In genomic region chr5:10376530-10376929, GRCh38 we compare ENCODE assay signal across 16 cellular contexts. TPM values are rescaled to one million over a fixed set of nuclear protein-coding genes. Genes with fewer than 3 reads are reported as not detected.
DNase-seq lines count a peak whose midpoint lies in the region; ATAC-seq and TF ChIP-seq lines count a peak whose summit lies in the region.
"Had no signal": no experiment of that assay in that cellular context is flagged by ENCODE, and none has a peak within 500 bp of the region (broad histone marks: within the 10 kb centered on the region; RNA-seq: fewer than 3 reads in every experiment).

No MANE protein-coding gene starts in this region.

- TF ChIP-seq POLR2A in ovary (IDR thresholded peaks at IDR 0.05), result no peak

- no peaks in the 10 kb centered on the region for H3K9me3 Mint-ChIP-seq in activated naive CD8-positive, alpha-beta T cell treated with anti-CD3 and anti-CD28 coated beads, Interleukin-2, amount 10 ng/mL, durations not matched to agents 7 days and 5 days
- no peaks in the 10 kb centered on the region for H3K9me3 Mint-ChIP-seq in activated naive CD8-positive, alpha-beta T cell treated with anti-CD3 and anti-CD28 coated beads, Interleukin-2, amount 50 U/mL, for 24 hours
- H3K9me3 Mint-ChIP-seq: activated naive CD4-positive, alpha-beta T cell treated with anti-CD3 and anti-CD28 coated beads for 36 hours had no signal

- peaks cover 39% of the 10 kb centered on the region for H3K4me1 Mint-ChIP-seq in activated naive CD8-positive, alpha-beta T cell treated with anti-CD3 and anti-CD28 coated beads, Interleukin-2, amount 10 ng/mL, durations not matched to agents 7 days and 5 days
- H3K4me1 Mint-ChIP-seq in activated naive CD8-positive, alpha-beta T cell treated with anti-CD3 and anti-CD28 coated beads, Interleukin-2, amount 50 U/mL, for 24 hours, result peaks cover 55% of the 10 kb centered on the region
- H3K4me1 Mint-ChIP-seq in T-helper 17 cell, result peaks cover 42% of the 10 kb centered on the region

- no peaks in the 10 kb centered on the region for H3K27me3 Mint-ChIP-seq in activated naive CD8-positive, alpha-beta T cell treated with anti-CD3 and anti-CD28 coated beads, Interleukin-2, amount 10 ng/mL, durations not matched to agents 7 days and 5 days
- H3K27me3 Mint-ChIP-seq in activated naive CD8-positive, alpha-beta T cell treated with anti-CD3 and anti-CD28 coated beads, Interleukin-2, amount 50 U/mL, for 24 hours, result no peaks in the 10 kb centered on the region
- H3K27me3 Mint-ChIP-seq in T-helper 17 cell, result no peaks in the 10 kb centered on the region

- POLR2A ChIA-PET in activated naive CD8-positive, alpha-beta T cell treated with anti-CD3 and anti-CD28 coated beads, Interleukin-2, amount 10 ng/mL, durations not matched to agents 7 days and 5 days (lab: Charles Lee), result interaction anchor here (1.3 kb wide), 1 partner anchor 23 kb away, joined by 6 read pairs; the partner anchor contains the start of gene MARCHF6

- WGBS in ovary, 3 donors, result 64 to 83% (median 64%) methylated on average over 10 of the region's 10 CpGs

- no peak overlapping the region for H3K4me3 ChIP-seq in ovary
- H3K4me3 ChIP-seq: colonic mucosa, hepatocyte, testis had no signal

- DNase-seq in activated naive CD8-positive, alpha-beta T cell treated with anti-CD3 and anti-CD28 coated beads, Interleukin-2, amount 10 ng/mL, durations not matched to agents 7 days and 5 days, result no peak
- DNase-seq in activated naive CD8-positive, alpha-beta T cell treated with anti-CD3 and anti-CD28 coated beads, Interleukin-2, amount 50 U/mL, for 24 hours, result no peak
- DNase-seq in T-helper 17 cell (no peak), left ventricle myocardium superior (no peak), retina (peak; percentile 28), NCI-H1436 treated with DMSO at 0.1 percent for 48 hours (lab: John Stamatoyannopoulos, UW) (no peak), ovary (no peak)
- DNase-seq: activated naive CD4-positive, alpha-beta T cell treated with anti-CD3 and anti-CD28 coated beads for 36 hours; colonic mucosa; IMR-90; NCI-H187 treated with DMSO at 0.1 percent for 48 hours; NCI-H446 treated with DMSO at 0.1 percent for 48 hours; right cardiac atrium; testis had no signal

- no peaks in the 10 kb centered on the region for H3K9me3 ChIP-seq in T-helper 17 cell (ENCODE audit: control insufficient read depth, low read length, poor library complexity, severe bottlenecking)
- H3K9me3 ChIP-seq in ovary, result no peaks in the 10 kb centered on the region
- H3K9me3 ChIP-seq: colonic mucosa, testis had no signal

- H3K36me3 Mint-ChIP-seq in activated naive CD8-positive, alpha-beta T cell treated with anti-CD3 and anti-CD28 coated beads, Interleukin-2, amount 10 ng/mL, durations not matched to agents 7 days and 5 days, result peaks cover 33% of the 10 kb centered on the region
- peaks cover 24% of the 10 kb centered on the region for H3K36me3 Mint-ChIP-seq in activated naive CD8-positive, alpha-beta T cell treated with anti-CD3 and anti-CD28 coated beads, Interleukin-2, amount 50 U/mL, for 24 hours (ENCODE audit: low read depth)
- peaks cover 2% of the 10 kb centered on the region for H3K36me3 Mint-ChIP-seq in T-helper 17 cell (ENCODE audit: low read depth)

- intact Hi-C loops in left ventricle myocardium superior (cut with micrococcal nuclease), result no loop called here
- intact Hi-C loops in ovary (cut with DNase I), result no loop called here

- no peak overlapping the region for H3K27ac ChIP-seq in ovary
- H3K27ac ChIP-seq: colonic mucosa, hepatocyte, testis had no signal

- ATAC-seq in activated naive CD8-positive, alpha-beta T cell treated with anti-CD3 and anti-CD28 coated beads, Interleukin-2, amount 10 ng/mL, durations not matched to agents 7 days and 5 days (ENCODE audit: low read depth), result peak; percentile 26
- no peak for ATAC-seq in activated naive CD8-positive, alpha-beta T cell treated with anti-CD3 and anti-CD28 coated beads, Interleukin-2, amount 50 U/mL, for 24 hours
- ATAC-seq in T-helper 17 cell, result peak; percentile 25
- peak; percentile 55 for ATAC-seq in left ventricle myocardium superior
- ATAC-seq in GM19463 (IDR thresholded peaks at IDR 0.05; ENCODE audit: unreplicated experiment), result no peak

- H3K4me3 Mint-ChIP-seq in activated naive CD8-positive, alpha-beta T cell treated with anti-CD3 and anti-CD28 coated beads, Interleukin-2, amount 10 ng/mL, durations not matched to agents 7 days and 5 days, result peak overlapping the region; percentile 32
- no peak overlapping the region for H3K4me3 Mint-ChIP-seq in activated naive CD8-positive, alpha-beta T cell treated with anti-CD3 and anti-CD28 coated beads, Interleukin-2, amount 50 U/mL, for 24 hours
- no peak overlapping the region for H3K4me3 Mint-ChIP-seq in T-helper 17 cell
- H3K4me3 Mint-ChIP-seq: activated naive CD4-positive, alpha-beta T cell treated with anti-CD3 and anti-CD28 coated beads for 36 hours had no signal

- H3K27ac Mint-ChIP-seq in activated naive CD8-positive, alpha-beta T cell treated with anti-CD3 and anti-CD28 coated beads, Interleukin-2, amount 10 ng/mL, durations not matched to agents 7 days and 5 days, result peak overlapping the region; percentile 7
- no peak overlapping the region for H3K27ac Mint-ChIP-seq in activated naive CD8-positive, alpha-beta T cell treated with anti-CD3 and anti-CD28 coated beads, Interleukin-2, amount 50 U/mL, for 24 hours
- peak overlapping the region; percentile 62 for H3K27ac Mint-ChIP-seq in T-helper 17 cell

- no peaks in the 10 kb centered on the region for H3K27me3 ChIP-seq in ovary
- H3K27me3 ChIP-seq: colonic mucosa, hepatocyte, testis had no signal

- TF ChIP-seq CTCF in ovary (IDR thresholded peaks at IDR 0.05), result no peak

- H3K36me3 ChIP-seq in ovary, result no peaks in the 10 kb centered on the region
- H3K36me3 ChIP-seq: colonic mucosa had no signal

- TF ChIP-seq EP300 in ovary (IDR thresholded peaks at IDR 0.05), result no peak

- H3K4me1 ChIP-seq in ovary (ENCODE audit: insufficient read depth), result peaks cover 24% of the 10 kb centered on the region
- H3K4me1 ChIP-seq: colonic mucosa had no signal

RNA-seq across cellular contexts. Expression of gene MARCHF6, which starts 23.0 kb away (rescaled TPM):
- total RNA-seq in activated naive CD8-positive, alpha-beta T cell treated with anti-CD3 and anti-CD28 coated beads, Interleukin-2, amount 10 ng/mL, durations not matched to agents 7 days and 5 days, result 100 to 1,000 TPM; 127 to 135 TPM
- total RNA-seq in T-helper 17 cell (100 to 1,000 TPM; 156 to 198 TPM), left ventricle myocardium superior (165 TPM), ovary (100 to 1,000 TPM in 6 of 7 donors, 10 to 100 TPM in 1; 97.9 to 225 (median 182) TPM)
- polyA plus RNA-seq in ovary, result 10 to 100 TPM; 59.0 to 75.4 TPM

Comparison
In these comparisons a context has a peak if more than half of its experiments do, and no peak if none do; other contexts are left out.
1. ATAC-seq: peak in activated naive CD8-positive, alpha-beta T cell treated with anti-CD3 and anti-CD28 coated beads, Interleukin-2, amount 10 ng/mL, durations not matched to agents 7 days and 5 days (single experiment), T-helper 17 cell (single experiment) and left ventricle myocardium superior (single experiment); none in activated naive CD8-positive, alpha-beta T cell treated with anti-CD3 and anti-CD28 coated beads, Interleukin-2, amount 50 U/mL, for 24 hours (single experiment) and GM19463 (single experiment).